Comparison of ENCODE assay signal across 27 cellular contexts in genomic region chr19:33370783-33371182, GRCh38.
"Had no signal": no experiment of that assay in that cellular context is flagged by ENCODE, and none has a peak within 500 bp of the region (broad histone marks: within the 10 kb centered on the region; RNA-seq: fewer than 3 reads in every experiment).

No MANE protein-coding gene starts in this region.

- DNase-seq: activated B cell treated with CpG ODN at 0.5 μM for 24 hours; activated CD4-positive, alpha-beta T cell treated with anti-CD3 and anti-CD28 coated beads for 36 hours; activated CD8-positive, alpha-beta memory T cell treated with anti-CD3 and anti-CD28 coated beads, Interleukin-2, amount 10 ng/mL, durations not matched to agents 7 days and 5 days; activated CD8-positive, alpha-beta T cell treated with anti-CD3 and anti-CD28 coated beads, Interleukin-2, amount 10 ng/mL, durations not matched to agents 7 days and 5 days; activated naive CD4-positive, alpha-beta T cell; activated T-cell treated with anti-CD3 and anti-CD28 coated beads for 4 hours; activated T-cell treated with anti-CD3 and anti-CD28 coated beads, Interleukin-2, amount 50 U/mL, for 72 hours; anterior cingulate cortex; dorsolateral prefrontal cortex; effector memory CD4-positive, alpha-beta T cell; glutamatergic neuron; left ventricle myocardium inferior; retina; sigmoid colon; stimulated activated CD4-positive, alpha-beta T cell treated with anti-CD3 and anti-CD28 coated beads, Interleukin-15, amount 100 ng/mL, for 24 hours; stimulated activated CD4-positive, alpha-beta T cell treated with anti-CD3 and anti-CD28 coated beads, Interleukin-2, amount 100 ng/mL, for 24 hours; stimulated activated naive B cell treated with anti-CD40 and anti-IgM and Interleukin-4, amounts not matched to agents 10 μg/mL and 1 μg/mL and 100 μg/mL, for 72 hours; T-cell; testis; transverse colon had no signal

- H3K27ac ChIP-seq: cardiac muscle cell, coronary artery, dorsolateral prefrontal cortex, esophagus muscularis mucosa, left ventricle myocardium inferior, sigmoid colon, testis had no signal

- H3K27me3 ChIP-seq: esophagus muscularis mucosa, sigmoid colon, testis, transverse colon had no signal

- ATAC-seq: activated CD4-positive, alpha-beta T cell treated with anti-CD3 and anti-CD28 coated beads for 36 hours; activated CD8-positive, alpha-beta memory T cell treated with anti-CD3 and anti-CD28 coated beads, Interleukin-2, amount 10 ng/mL, durations not matched to agents 7 days and 5 days; activated CD8-positive, alpha-beta T cell treated with anti-CD3 and anti-CD28 coated beads, Interleukin-2, amount 10 ng/mL, durations not matched to agents 7 days and 5 days; activated T-cell treated with anti-CD3 and anti-CD28 coated beads, Interleukin-2, amount 50 U/mL, for 72 hours; stimulated activated naive B cell treated with anti-CD40 and anti-IgM and Interleukin-4, amounts not matched to agents 10 μg/mL and 1 μg/mL and 100 μg/mL, for 72 hours; T-cell had no signal

- H3K4me3 Mint-ChIP-seq: activated B cell treated with CpG ODN at 0.5 μM for 24 hours; activated CD4-positive, alpha-beta T cell treated with anti-CD3 and anti-CD28 coated beads for 36 hours; activated CD8-positive, alpha-beta memory T cell treated with anti-CD3 and anti-CD28 coated beads, Interleukin-2, amount 10 ng/mL, durations not matched to agents 7 days and 5 days; activated CD8-positive, alpha-beta T cell treated with anti-CD3 and anti-CD28 coated beads, Interleukin-2, amount 10 ng/mL, durations not matched to agents 7 days and 5 days; activated T-cell treated with anti-CD3 and anti-CD28 coated beads, Interleukin-2, amount 50 U/mL, for 72 hours; stimulated activated naive B cell treated with anti-CD40 and anti-IgM and Interleukin-4, amounts not matched to agents 10 μg/mL and 1 μg/mL and 100 μg/mL, for 72 hours had no signal

- H3K27me3 Mint-ChIP-seq: activated B cell treated with CpG ODN at 0.5 μM for 24 hours; activated CD4-positive, alpha-beta T cell treated with anti-CD3 and anti-CD28 coated beads for 36 hours; activated naive CD8-positive, alpha-beta T cell; T-cell had no signal

- H3K36me3 ChIP-seq: cardiac muscle cell, esophagus muscularis mucosa, left ventricle myocardium inferior, sigmoid colon, transverse colon had no signal

- H3K27ac Mint-ChIP-seq: activated CD4-positive, alpha-beta T cell treated with anti-CD3 and anti-CD28 coated beads for 36 hours; activated CD8-positive, alpha-beta memory T cell treated with anti-CD3 and anti-CD28 coated beads, Interleukin-2, amount 10 ng/mL, durations not matched to agents 7 days and 5 days; activated CD8-positive, alpha-beta T cell treated with anti-CD3 and anti-CD28 coated beads, Interleukin-2, amount 10 ng/mL, durations not matched to agents 7 days and 5 days; activated naive CD8-positive, alpha-beta T cell; activated T-cell treated with anti-CD3 and anti-CD28 coated beads, Interleukin-2, amount 50 U/mL, for 72 hours; nephron; stimulated activated naive B cell treated with anti-CD40 and anti-IgM and Interleukin-4, amounts not matched to agents 10 μg/mL and 1 μg/mL and 100 μg/mL, for 72 hours; T-cell had no signal

- H3K36me3 Mint-ChIP-seq: T-cell had no signal

- H3K9me3 ChIP-seq: esophagus muscularis mucosa, left ventricle myocardium inferior, sigmoid colon, testis, transverse colon had no signal

- H3K4me3 ChIP-seq: cardiac muscle cell, coronary artery, dorsolateral prefrontal cortex, esophagus muscularis mucosa, left ventricle myocardium inferior, lung, sigmoid colon, smooth muscle cell, testis, transverse colon had no signal

- H3K9me3 Mint-ChIP-seq: activated B cell treated with CpG ODN at 0.5 μM for 24 hours; activated T-cell treated with anti-CD3 and anti-CD28 coated beads, Interleukin-2, amount 50 U/mL, for 72 hours; nephron; stimulated activated naive B cell treated with anti-CD40 and anti-IgM and Interleukin-4, amounts not matched to agents 10 μg/mL and 1 μg/mL and 100 μg/mL, for 72 hours; T-cell had no signal
